Comparison of ENCODE assay signal across 1 cellular context in the genomic region with DNA sequence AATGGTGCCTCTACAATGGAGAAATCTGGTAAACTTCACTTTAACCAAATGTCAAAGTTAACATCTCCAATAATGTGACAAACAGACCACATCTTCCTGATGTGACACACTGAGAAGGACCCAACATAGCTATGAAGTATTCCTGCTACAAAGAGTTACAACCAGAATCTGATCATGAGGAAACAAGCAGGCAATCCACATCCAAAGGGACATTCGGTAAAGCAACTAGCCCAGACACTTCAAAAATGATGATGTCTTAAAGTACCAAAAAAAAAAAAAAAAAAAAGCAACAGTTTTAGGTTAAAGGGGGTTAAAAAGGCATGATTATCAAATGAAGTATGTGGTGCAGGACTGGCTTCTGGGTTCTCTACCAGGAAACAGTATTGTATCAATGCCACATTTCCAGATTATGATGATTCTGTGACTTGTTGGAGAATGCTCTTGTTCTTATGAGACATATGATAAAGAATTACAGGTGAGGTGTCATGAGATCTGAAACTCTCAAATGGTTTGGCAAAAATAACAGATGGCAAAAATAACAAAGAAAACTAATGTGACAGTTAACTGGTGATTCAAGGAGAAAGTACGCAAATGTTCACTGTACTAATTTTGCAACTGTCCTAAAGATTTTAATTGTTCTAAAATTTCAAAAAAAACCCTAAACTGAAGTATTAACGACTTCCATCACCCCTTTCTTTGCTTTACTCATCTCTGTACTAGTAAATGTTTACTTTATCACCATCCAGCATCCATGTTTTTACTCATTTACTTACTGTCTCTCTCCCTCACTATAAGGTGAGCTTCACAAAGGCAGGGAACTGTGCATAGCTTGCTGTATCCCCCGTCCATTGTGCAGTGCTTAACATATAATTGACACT.
TF ChIP-seq lines count a peak whose summit lies in the region.

No MANE protein-coding gene starts in this region.

TF ChIP-seq in K562, 482 proteins besides CTCF, POLR2A, EP300 and RAD21:
- TF ChIP-seq ZNF668 (CRISPR knock-in tag; IDR thresholded peaks at IDR 0.05) (no peak), ZNF239 (CRISPR knock-in tag; IDR thresholded peaks at IDR 0.05) (no peak), RB1 (IDR thresholded peaks at IDR 0.05; ENCODE audit: low read depth) (no peak), ZNF121 (CRISPR knock-in tag; conservative IDR thresholded peaks at IDR 0.05) (no peak), ETV6 (IDR thresholded peaks at IDR 0.05; ENCODE audit: borderline replicate concordance in 1 of 2, low read depth in 2 of 2, low read length in 1 of 2) (no peak), ETV6 (CRISPR knock-in tag; IDR thresholded peaks at IDR 0.05; ENCODE audit: borderline replicate concordance) (no peak), POLR3A (IDR thresholded peaks at IDR 0.05; ENCODE audit: borderline replicate concordance, extremely low read depth, insufficient read depth, insufficient read length) (no peak)
- TF ChIP-seq, protein P1, sequence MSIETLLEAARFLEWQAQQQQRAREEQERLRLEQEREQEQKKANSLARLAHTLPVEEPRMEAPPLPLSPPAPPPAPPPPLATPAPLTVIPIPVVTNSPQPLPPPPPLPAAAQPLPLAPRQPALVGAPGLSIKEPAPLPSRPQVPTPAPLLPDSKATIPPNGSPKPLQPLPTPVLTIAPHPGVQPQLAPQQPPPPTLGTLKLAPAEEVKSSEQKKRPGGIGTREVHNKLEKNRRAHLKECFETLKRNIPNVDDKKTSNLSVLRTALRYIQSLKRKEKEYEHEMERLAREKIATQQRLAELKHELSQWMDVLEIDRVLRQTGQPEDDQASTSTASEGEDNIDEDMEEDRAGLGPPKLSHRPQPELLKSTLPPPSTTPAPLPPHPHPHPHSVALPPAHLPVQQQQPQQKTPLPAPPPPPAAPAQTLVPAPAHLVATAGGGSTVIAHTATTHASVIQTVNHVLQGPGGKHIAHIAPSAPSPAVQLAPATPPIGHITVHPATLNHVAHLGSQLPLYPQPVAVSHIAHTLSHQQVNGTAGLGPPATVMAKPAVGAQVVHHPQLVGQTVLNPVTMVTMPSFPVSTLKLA (conservative IDR thresholded peaks at IDR 0.05): no peak
- TF ChIP-seq, protein P2, sequence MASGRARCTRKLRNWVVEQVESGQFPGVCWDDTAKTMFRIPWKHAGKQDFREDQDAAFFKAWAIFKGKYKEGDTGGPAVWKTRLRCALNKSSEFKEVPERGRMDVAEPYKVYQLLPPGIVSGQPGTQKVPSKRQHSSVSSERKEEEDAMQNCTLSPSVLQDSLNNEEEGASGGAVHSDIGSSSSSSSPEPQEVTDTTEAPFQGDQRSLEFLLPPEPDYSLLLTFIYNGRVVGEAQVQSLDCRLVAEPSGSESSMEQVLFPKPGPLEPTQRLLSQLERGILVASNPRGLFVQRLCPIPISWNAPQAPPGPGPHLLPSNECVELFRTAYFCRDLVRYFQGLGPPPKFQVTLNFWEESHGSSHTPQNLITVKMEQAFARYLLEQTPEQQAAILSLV (tag; IDR thresholded peaks at IDR 0.05): no peak
- TF ChIP-seq, protein P3, sequence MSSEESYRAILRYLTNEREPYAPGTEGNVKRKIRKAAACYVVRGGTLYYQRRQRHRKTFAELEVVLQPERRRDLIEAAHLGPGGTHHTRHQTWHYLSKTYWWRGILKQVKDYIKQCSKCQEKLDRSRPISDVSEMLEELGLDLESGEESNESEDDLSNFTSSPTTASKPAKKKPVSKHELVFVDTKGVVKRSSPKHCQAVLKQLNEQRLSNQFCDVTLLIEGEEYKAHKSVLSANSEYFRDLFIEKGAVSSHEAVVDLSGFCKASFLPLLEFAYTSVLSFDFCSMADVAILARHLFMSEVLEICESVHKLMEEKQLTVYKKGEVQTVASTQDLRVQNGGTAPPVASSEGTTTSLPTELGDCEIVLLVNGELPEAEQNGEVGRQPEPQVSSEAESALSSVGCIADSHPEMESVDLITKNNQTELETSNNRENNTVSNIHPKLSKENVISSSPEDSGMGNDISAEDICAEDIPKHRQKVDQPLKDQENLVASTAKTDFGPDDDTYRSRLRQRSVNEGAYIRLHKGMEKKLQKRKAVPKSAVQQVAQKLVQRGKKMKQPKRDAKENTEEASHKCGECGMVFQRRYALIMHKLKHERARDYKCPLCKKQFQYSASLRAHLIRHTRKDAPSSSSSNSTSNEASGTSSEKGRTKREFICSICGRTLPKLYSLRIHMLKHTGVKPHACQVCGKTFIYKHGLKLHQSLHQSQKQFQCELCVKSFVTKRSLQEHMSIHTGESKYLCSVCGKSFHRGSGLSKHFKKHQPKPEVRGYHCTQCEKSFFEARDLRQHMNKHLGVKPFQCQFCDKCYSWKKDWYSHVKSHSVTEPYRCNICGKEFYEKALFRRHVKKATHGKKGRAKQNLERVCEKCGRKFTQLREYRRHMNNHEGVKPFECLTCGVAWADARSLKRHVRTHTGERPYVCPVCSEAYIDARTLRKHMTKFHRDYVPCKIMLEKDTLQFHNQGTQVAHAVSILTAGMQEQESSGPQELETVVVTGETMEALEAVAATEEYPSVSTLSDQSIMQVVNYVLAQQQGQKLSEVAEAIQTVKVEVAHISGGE (CRISPR knock-in tag; IDR thresholded peaks at IDR 0.05): no peak
- TF ChIP-seq, protein P4, sequence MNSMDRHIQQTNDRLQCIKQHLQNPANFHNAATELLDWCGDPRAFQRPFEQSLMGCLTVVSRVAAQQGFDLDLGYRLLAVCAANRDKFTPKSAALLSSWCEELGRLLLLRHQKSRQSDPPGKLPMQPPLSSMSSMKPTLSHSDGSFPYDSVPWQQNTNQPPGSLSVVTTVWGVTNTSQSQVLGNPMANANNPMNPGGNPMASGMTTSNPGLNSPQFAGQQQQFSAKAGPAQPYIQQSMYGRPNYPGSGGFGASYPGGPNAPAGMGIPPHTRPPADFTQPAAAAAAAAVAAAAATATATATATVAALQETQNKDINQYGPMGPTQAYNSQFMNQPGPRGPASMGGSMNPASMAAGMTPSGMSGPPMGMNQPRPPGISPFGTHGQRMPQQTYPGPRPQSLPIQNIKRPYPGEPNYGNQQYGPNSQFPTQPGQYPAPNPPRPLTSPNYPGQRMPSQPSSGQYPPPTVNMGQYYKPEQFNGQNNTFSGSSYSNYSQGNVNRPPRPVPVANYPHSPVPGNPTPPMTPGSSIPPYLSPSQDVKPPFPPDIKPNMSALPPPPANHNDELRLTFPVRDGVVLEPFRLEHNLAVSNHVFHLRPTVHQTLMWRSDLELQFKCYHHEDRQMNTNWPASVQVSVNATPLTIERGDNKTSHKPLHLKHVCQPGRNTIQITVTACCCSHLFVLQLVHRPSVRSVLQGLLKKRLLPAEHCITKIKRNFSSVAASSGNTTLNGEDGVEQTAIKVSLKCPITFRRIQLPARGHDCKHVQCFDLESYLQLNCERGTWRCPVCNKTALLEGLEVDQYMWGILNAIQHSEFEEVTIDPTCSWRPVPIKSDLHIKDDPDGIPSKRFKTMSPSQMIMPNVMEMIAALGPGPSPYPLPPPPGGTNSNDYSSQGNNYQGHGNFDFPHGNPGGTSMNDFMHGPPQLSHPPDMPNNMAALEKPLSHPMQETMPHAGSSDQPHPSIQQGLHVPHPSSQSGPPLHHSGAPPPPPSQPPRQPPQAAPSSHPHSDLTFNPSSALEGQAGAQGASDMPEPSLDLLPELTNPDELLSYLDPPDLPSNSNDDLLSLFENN (IDR thresholded peaks at IDR 0.05; ENCODE audit: low read depth in 2 of 2, low read length in 2 of 2): no peak
- TF ChIP-seq, protein P5, sequence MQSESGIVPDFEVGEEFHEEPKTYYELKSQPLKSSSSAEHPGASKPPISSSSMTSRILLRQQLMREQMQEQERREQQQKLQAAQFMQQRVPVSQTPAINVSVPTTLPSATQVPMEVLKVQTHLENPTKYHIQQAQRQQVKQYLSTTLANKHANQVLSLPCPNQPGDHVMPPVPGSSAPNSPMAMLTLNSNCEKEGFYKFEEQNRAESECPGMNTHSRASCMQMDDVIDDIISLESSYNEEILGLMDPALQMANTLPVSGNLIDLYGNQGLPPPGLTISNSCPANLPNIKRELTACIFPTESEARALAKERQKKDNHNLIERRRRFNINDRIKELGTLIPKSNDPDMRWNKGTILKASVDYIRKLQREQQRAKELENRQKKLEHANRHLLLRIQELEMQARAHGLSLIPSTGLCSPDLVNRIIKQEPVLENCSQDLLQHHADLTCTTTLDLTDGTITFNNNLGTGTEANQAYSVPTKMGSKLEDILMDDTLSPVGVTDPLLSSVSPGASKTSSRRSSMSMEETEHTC (IDR thresholded peaks at IDR 0.05): no peak
